ENCODE assay signal across 14 cellular contexts in the genomic region with DNA sequence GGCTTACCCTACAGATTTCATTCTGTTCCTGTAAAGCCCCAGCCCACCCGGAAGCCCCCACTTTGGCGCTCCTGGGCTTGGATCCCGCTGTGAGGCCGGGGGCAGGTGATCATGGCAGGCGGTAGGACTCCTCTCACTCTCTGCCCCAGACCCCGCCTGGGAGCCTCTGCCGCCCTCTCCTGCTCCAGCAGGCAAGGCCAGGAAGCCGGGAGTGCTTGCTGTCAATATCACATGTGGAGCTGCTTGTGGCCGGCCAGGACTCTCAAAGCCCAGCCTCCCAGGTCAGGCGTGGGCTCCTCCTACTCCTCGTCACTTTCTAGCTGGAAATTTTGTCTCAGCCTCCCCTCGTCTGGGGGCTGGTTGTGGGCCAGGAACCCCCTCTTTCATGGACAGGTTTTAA.
DNase-seq lines count a peak whose midpoint lies in the region; FAIRE-seq and TF ChIP-seq lines count a peak whose summit lies in the region.
"Had no signal": no experiment of that assay in that cellular context is flagged by ENCODE, and none has a peak within 500 bp of the region (broad histone marks: within the 10 kb centered on the region; RNA-seq: fewer than 3 reads in every experiment).

No MANE protein-coding gene starts in this region.

- peak; percentile 51 for TF ChIP-seq CTCF in WERI-Rb-1 (IDR thresholded peaks at IDR 0.05; ENCODE audit: low read depth, low read length)
- no peak for TF ChIP-seq CTCF in smooth muscle cell (IDR thresholded peaks at IDR 0.05; ENCODE audit: borderline replicate concordance, insufficient read depth, poor library complexity, severe bottlenecking)

- in situ Hi-C loops in G401 (cut with HindIII; ENCODE audit: low sequenced_read_pairs): no loop called here

- H3K4me3 ChIP-seq in WERI-Rb-1 (ENCODE audit: low read depth, low read length) (peak overlapping the region; percentile 50), iPS-18c (ENCODE audit: insufficient read depth, low read depth, low read length) (peak overlapping the region; percentile 28), smooth muscle cell (no peak overlapping the region)

- H3K27me3 ChIP-seq in WERI-Rb-1 (ENCODE audit: insufficient read depth, low read depth, severe bottlenecking) (no peaks in the 10 kb centered on the region), smooth muscle cell (ENCODE audit: low read depth) (peaks cover 2% of the 10 kb centered on the region)

- H3K9me3 ChIP-seq in WERI-Rb-1 (ENCODE audit: severe bottlenecking) (peaks cover 5% of the 10 kb centered on the region), iPS-18c (ENCODE audit: control insufficient read depth, insufficient read depth, low read length) (no peaks in the 10 kb centered on the region), smooth muscle cell (replicated peaks; ENCODE audit: low read depth) (no peaks in the 10 kb centered on the region)

- no peaks in the 10 kb centered on the region for H4K20me1 ChIP-seq in smooth muscle cell (ENCODE audit: low read depth)

- H3K4me2 ChIP-seq in smooth muscle cell: peak overlapping the region; percentile 64

- H3F3A ChIP-seq in smooth muscle cell (ENCODE audit: low read depth): no peaks in the 10 kb centered on the region

- H3K36me3 ChIP-seq in WERI-Rb-1: no peaks in the 10 kb centered on the region
- H3K36me3 ChIP-seq in smooth muscle cell (ENCODE audit: low read depth): no peaks in the 10 kb centered on the region

- WGBS in smooth muscle cell (ENCODE audit: low lambda C conversion rate): 8% methylated on average over 12 of the region's 12 CpGs

- peaks cover 9% of the 10 kb centered on the region for H3K4me1 ChIP-seq in smooth muscle cell (ENCODE audit: low read depth)

- H3K9ac ChIP-seq in smooth muscle cell (ENCODE audit: low read depth): no peak overlapping the region

- DNase-seq in NCI-H82 (lab: John Stamatoyannopoulos, UW) (peak; percentile 37), NCI-H82 treated with DMSO at 0.1 percent for 48 hours (lab: John Stamatoyannopoulos, UW; ENCODE audit: unreplicated experiment) (no peak), WERI-Rb-1 (peak; percentile 89), smooth muscle cell (lab: John Stamatoyannopoulos, UW; ENCODE audit: unreplicated experiment) (no peak), G401 (ENCODE audit: low spot score) (no peak), GM12891 (ENCODE audit: insufficient read length, low spot score) (no peak), NCI-H446 (lab: John Stamatoyannopoulos, UW) (no peak)
- DNase-seq: activated CD4-positive, alpha-beta memory T cell treated with anti-CD3 and anti-CD28 coated beads for 36 hours; DMS 273 treated with DMSO at 0.1 percent for 48 hours; mesenchymal stem cell; NCI-H2107; OCI-M1; trophoblast cell had no signal

- TF ChIP-seq POLR2A in GM12891 (IDR thresholded peaks at IDR 0.05; ENCODE audit: low read depth, low read length): no peak

- peak overlapping the region; percentile 71 for H2AFZ ChIP-seq in smooth muscle cell (ENCODE audit: low read depth)

- H3K27ac ChIP-seq in WERI-Rb-1 (peak overlapping the region; percentile 82), smooth muscle cell (ENCODE audit: low read depth) (no peak overlapping the region)

- H3K79me2 ChIP-seq in smooth muscle cell (ENCODE audit: low read depth): no peaks in the 10 kb centered on the region

- no peak for FAIRE-seq in GM12891 (lab: Jason Lieb, UNC)

TF ChIP-seq in GM12891, 5 proteins besides CTCF, POLR2A, EP300 and RAD21:
- no peak for TF ChIP-seq TAF1 (IDR thresholded peaks at IDR 0.05; ENCODE audit: low read depth, low read length)
- no peak for TF ChIP-seq POU2F2 (IDR thresholded peaks at IDR 0.05; ENCODE audit: low read depth, low read length)
- no peak for TF ChIP-seq POLR2AphosphoS5 (IDR thresholded peaks at IDR 0.05; ENCODE audit: low read depth, low read length)
- no peak for TF ChIP-seq SPI1 (IDR thresholded peaks at IDR 0.05; ENCODE audit: low read depth, low read length)
- no peak for TF ChIP-seq PAX5 (IDR thresholded peaks at IDR 0.05; ENCODE audit: insufficient read depth, low read length, severe bottlenecking)

Comparison
In these comparisons a context has a peak if more than half of its experiments do, and no peak if none do; other contexts are left out.
1. DNase-seq: peak in NCI-H82 (single experiment) and WERI-Rb-1 (single experiment); none in NCI-H82 treated with DMSO at 0.1 percent for 48 hours (single experiment), smooth muscle cell (single experiment), G401 (single experiment), GM12891 (single experiment) and NCI-H446 (0 of 2).